In the genomic region with DNA sequence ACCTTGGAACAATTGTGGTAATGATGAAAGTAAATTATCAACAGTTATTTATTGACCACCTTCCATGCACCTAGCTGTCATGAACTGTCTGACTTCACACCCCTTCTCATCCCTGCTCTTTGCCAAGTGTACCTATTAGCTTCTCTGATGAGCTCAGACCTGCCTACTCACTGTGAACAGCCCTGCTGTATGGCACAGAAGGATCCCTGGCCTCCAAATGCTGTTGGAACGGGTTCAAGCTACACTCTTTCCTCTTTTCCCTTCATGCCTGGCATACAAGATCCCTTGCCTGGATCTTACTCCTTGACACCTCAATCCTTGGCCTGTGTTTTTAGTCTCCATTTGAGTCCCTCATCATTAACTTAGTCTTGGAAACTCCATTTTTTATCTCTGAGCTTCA, we compare ENCODE assay signal across 27 cellular contexts.
"Had no signal": no experiment of that assay in that cellular context is flagged by ENCODE, and none has a peak within 500 bp of the region (broad histone marks: within the 10 kb centered on the region; RNA-seq: fewer than 3 reads in every experiment).

No MANE protein-coding gene starts in this region.

- H3K9ac ChIP-seq: KMS-11, SK-N-SH had no signal

- H3K27me3 ChIP-seq: brain microvascular endothelial cell, Peyer's patch, SJSA1 had no signal

- H3K4me1 ChIP-seq: Peyer's patch, SJSA1 had no signal

- FAIRE-seq: TTC549 had no signal

- H3K9me3 ChIP-seq: Peyer's patch, SJSA1, SK-N-SH had no signal

- H3K4me2 ChIP-seq: KMS-11, SK-N-SH had no signal

- DNase-seq: activated CD4-positive, alpha-beta T cell treated with anti-CD3 and anti-CD28 coated beads, Interleukin-2, amount 10 ng/mL, durations not matched to agents 24 days and 14 days; activated CD4-positive, alpha-beta T cell treated with anti-CD3 and anti-CD28 coated beads, Interleukin-2, amount 50 U/mL, for 4 hours; activated CD8-positive, alpha-beta T cell treated with anti-CD3 and anti-CD28 coated beads for 36 hours; activated effector memory CD4-positive, alpha-beta T cell treated with anti-CD3 and anti-CD28 coated beads, Interleukin-2, amount 50 U/mL, for 16 hours; activated naive CD4-positive, alpha-beta T cell; activated naive CD4-positive, alpha-beta T cell treated with anti-CD3 and anti-CD28 coated beads, Interleukin-2, amount 50 U/mL, for 16 hours; activated naive CD8-positive, alpha-beta T cell treated with anti-CD3 and anti-CD28 coated beads for 36 hours; activated T-cell treated with anti-CD3 and anti-CD28 coated beads, Interleukin-2, amount 50 U/mL, for 1 hour; activated T-cell treated with anti-CD3 and anti-CD28 coated beads, Interleukin-2, amount 50 U/mL, for 72 hours; amniotic stem cell; aorta; brain microvascular endothelial cell; cerebellar nuclear complex; NCI-H1105; NCI-H1417 treated with DMSO at 0.1 percent for 48 hours; NCI-H1694; NCI-H1930; NCI-H2081 treated with DMSO at 0.1 percent for 48 hours; NCI-H524 treated with DMSO at 0.1 percent for 48 hours; PC-3; Peyer's patch; RPMI8226; SHP77 treated with DMSO at 0.1 percent for 48 hours; SK-N-SH had no signal

- H3K27ac ChIP-seq: brain microvascular endothelial cell, KMS-11, Peyer's patch, SJSA1 had no signal

- H3K36me3 ChIP-seq: brain microvascular endothelial cell, Peyer's patch, SJSA1 had no signal

- H3K4me3 ChIP-seq: Peyer's patch, SJSA1 had no signal
